ENCODE assay signal across 14 cellular contexts in the genomic region with DNA sequence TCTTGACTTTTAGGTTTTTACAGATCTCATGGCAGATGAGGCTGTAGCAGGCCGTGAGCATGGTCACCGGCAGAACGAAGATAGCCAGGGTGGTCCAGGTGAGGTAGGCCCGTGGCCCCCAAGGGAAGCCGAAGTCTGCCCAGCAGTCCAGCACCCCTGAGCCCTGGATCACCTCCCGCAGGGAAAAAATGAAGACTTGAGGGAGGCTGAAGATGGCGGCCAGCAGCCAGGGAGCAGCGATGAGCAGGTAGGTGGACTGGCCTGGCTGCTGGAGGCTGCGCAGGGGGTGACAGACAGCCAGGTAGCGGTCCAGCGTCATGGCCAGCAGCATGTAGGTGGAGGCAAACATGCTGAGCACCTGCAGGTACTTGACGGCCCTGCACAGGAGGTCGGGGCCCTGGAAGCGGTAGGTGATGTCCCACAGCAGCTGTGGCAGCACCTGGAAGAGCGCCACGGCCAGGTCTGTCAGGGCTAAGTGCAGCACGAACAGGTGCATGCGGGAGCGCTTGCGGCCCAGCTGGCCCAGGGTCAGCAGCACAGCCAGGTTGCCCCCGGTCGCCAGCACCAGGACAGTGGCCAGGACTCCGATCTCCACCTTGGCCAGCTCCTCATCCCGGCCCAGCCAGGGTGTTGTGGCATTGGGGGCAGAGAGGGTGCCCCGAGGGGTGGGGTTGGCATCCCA. TPM values are rescaled to one million over a fixed set of nuclear protein-coding genes. Genes with fewer than 3 reads are reported as not detected.
A peak's percentile ranks its signal among the peaks of the same experiment; 100 is the strongest.
DNase-seq lines count a peak whose midpoint lies in the region; ATAC-seq and TF ChIP-seq lines count a peak whose summit lies in the region.
"Had no signal": no experiment of that assay in that cellular context is flagged by ENCODE, and none has a peak within 500 bp of the region (broad histone marks: within the 10 kb centered on the region; RNA-seq: fewer than 3 reads in every experiment).

No MANE protein-coding gene starts in this region.

- H3K9me3 ChIP-seq in endodermal cell (ENCODE audit: control insufficient read depth, low read length): peaks cover 15% of the 10 kb centered on the region

- H3K27me3 Mint-ChIP-seq in endodermal cell (ENCODE audit: insufficient read depth) (peaks cover 47% of the 10 kb centered on the region), osteocyte (ENCODE audit: unreplicated experiment) (peaks cover 47% of the 10 kb centered on the region)

- TF ChIP-seq POLR2A in GM18505 (IDR thresholded peaks at IDR 0.05; ENCODE audit: borderline replicate concordance, extremely low read depth, insufficient read depth, insufficient read length): no peak

- no peak overlapping the region for H3K27ac Mint-ChIP-seq in endodermal cell
- no peak overlapping the region for H3K27ac Mint-ChIP-seq in osteocyte (ENCODE audit: unreplicated experiment)
- H3K27ac Mint-ChIP-seq: activated naive CD8-positive, alpha-beta T cell treated with anti-CD3 and anti-CD28 coated beads, Interleukin-2, amount 10 ng/mL, durations not matched to agents 7 days and 5 days had no signal

- H3K27ac ChIP-seq in endodermal cell (ENCODE audit: low read depth, low read length): no peak overlapping the region
- H3K27ac ChIP-seq: SK-N-MC had no signal

- H3K4me1 ChIP-seq in endodermal cell (ENCODE audit: control insufficient read depth, insufficient read depth, low read length): no peaks in the 10 kb centered on the region

- 91 to 92% methylated on average over 13 to 25 of the region's 25 CpGs for WGBS in endodermal cell (ENCODE audit: insufficient coverage in 1 of 2, insufficient read length in 1 of 2), 2 experiments

- no peak overlapping the region for H3K4me3 ChIP-seq in endodermal cell (ENCODE audit: low read length)

- DNase-seq in DMS79 (lab: John Stamatoyannopoulos, UW) (peak; percentile 6), DMS79 treated with DMSO at 0.1 percent for 48 hours (lab: John Stamatoyannopoulos, UW) (no peak), NCI-H510A treated with DMSO at 0.1 percent for 48 hours (lab: John Stamatoyannopoulos, UW) (peak; percentile 44), endodermal cell (no peak), osteocyte (ENCODE audit: extremely low spot score, unreplicated experiment) (peak; percentile 82), iPS-NIHi7 (ENCODE audit: extremely low spot score) (no peak), anterior cingulate cortex (lab: John Stamatoyannopoulos, UW) (no peak)
- DNase-seq: central memory CD4-positive, alpha-beta T cell; Karpas-422; NCI-H2081 treated with DMSO at 0.1 percent for 48 hours had no signal

- H3K36me3 ChIP-seq in endodermal cell (ENCODE audit: control insufficient read depth, insufficient read depth, low read length): no peaks in the 10 kb centered on the region

- peaks cover 14% of the 10 kb centered on the region for H3K4me1 Mint-ChIP-seq in endodermal cell
- H3K4me1 Mint-ChIP-seq in osteocyte (ENCODE audit: unreplicated experiment): peaks cover 9% of the 10 kb centered on the region

- H3K9ac ChIP-seq in endodermal cell (ENCODE audit: extremely low read depth, low read length, poor library complexity, severe bottlenecking): no peak overlapping the region

- ATAC-seq in GM18505 (IDR thresholded peaks at IDR 0.05; ENCODE audit: unreplicated experiment): no peak

- peaks cover 43% of the 10 kb centered on the region for H3K27me3 ChIP-seq in endodermal cell (ENCODE audit: control insufficient read depth, insufficient read depth, low read length, poor library complexity, severe bottlenecking)

- peaks cover 10% of the 10 kb centered on the region for H3K9me3 Mint-ChIP-seq in endodermal cell
- peaks cover 13% of the 10 kb centered on the region for H3K9me3 Mint-ChIP-seq in osteocyte (ENCODE audit: unreplicated experiment)

- H3K36me3 Mint-ChIP-seq in endodermal cell (ENCODE audit: low read depth) (no peaks in the 10 kb centered on the region), osteocyte (ENCODE audit: unreplicated experiment) (no peaks in the 10 kb centered on the region)
- H3K36me3 Mint-ChIP-seq: activated naive CD8-positive, alpha-beta T cell treated with anti-CD3 and anti-CD28 coated beads, Interleukin-2, amount 10 ng/mL, durations not matched to agents 7 days and 5 days had no signal

- H3K4me3 Mint-ChIP-seq in endodermal cell (peak overlapping the region; percentile 54), osteocyte (ENCODE audit: unreplicated experiment) (peak overlapping the region; percentile 67)

- no peak for TF ChIP-seq CTCF in endodermal cell (conservative IDR thresholded peaks at IDR 0.05)
- no peak for TF ChIP-seq CTCF in osteocyte (IDR thresholded peaks at IDR 0.05)

RNA-seq across cellular contexts. Expression of a gene that starts 0.9 kb away (rescaled TPM):
- total RNA-seq in endodermal cell (under 1 TPM in 1 of 2 donors, not detected in 1; 0.11 TPM), osteocyte (not detected in 2 replicates)
- not detected for polyA plus RNA-seq in endodermal cell (2013, experiment 1 of 2)
- polyA plus RNA-seq in endodermal cell (2013, experiment 2 of 2): not detected
- total RNA-seq: activated naive CD8-positive, alpha-beta T cell treated with anti-CD3 and anti-CD28 coated beads, Interleukin-2, amount 10 ng/mL, durations not matched to agents 7 days and 5 days; left ventricle myocardium superior had no signal

Comparison
In these comparisons a context has a peak if more than half of its experiments do, and no peak if none do; other contexts are left out.
1. DNase-seq: peak in DMS79 (single experiment), NCI-H510A treated with DMSO at 0.1 percent for 48 hours (single experiment) and osteocyte (single experiment); none in DMS79 treated with DMSO at 0.1 percent for 48 hours (single experiment), endodermal cell (single experiment), iPS-NIHi7 (single experiment) and anterior cingulate cortex (0 of 58).